12 cellular contexts compared by ENCODE assay signal in the genomic region with DNA sequence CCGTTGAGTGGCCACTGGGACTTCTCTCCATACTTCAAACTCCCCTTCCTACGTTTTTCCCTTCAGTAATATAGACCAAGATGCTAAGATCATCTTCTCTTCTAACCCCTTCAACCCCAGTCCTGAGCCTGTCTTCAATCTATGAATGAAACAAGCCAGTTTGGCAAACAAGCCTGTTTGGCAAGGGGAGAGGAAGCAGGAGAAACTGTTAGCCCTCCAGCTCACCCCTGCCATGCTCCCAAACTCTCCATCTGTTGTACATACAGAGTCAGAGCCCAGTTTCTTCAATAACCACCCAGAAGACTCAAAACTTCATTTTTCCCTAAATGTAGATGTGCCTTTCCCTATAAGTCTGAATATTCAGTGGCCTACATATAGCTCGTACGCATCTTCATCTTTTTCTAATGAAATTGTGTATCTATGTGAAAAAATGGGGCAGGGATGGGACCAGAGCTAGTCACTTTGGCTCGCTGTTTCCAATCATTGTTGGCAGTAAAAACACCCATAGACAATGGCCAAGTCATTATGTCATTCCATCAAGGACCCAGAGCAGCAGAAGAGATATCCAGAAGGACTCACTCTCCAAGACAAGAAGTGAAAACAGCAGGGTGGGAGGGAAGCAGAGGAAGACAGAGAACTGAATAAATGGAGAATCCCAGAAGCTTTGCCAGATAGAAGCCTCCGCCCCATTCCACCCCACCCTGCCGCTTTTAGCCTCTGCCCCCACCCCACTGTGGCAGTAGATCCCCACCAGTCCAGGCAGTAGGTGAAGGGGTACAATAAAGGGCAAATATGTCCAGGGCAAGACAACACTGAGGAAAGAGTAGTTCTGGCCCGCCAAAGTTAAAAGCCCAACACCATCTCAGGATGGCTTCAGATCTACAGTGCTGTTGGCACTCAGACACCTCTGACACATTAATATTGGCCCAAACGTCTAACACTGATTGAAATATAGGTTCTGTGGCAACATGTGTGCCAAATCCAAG.
DNase-seq lines count a peak whose midpoint lies in the region; ATAC-seq and TF ChIP-seq lines count a peak whose summit lies in the region.
"Had no signal": no experiment of that assay in that cellular context is flagged by ENCODE, and none has a peak within 500 bp of the region (broad histone marks: within the 10 kb centered on the region; RNA-seq: fewer than 3 reads in every experiment).

No MANE protein-coding gene starts in this region.

- H3K79me2 ChIP-seq in neural progenitor cell (ENCODE audit: low read depth) = no peaks in the 10 kb centered on the region

- H3K9me3 ChIP-seq in right atrium auricular region (no peaks in the 10 kb centered on the region), neural progenitor cell (ENCODE audit: low read depth) (no peaks in the 10 kb centered on the region)

- no peak overlapping the region for H3K4me2 ChIP-seq in neural progenitor cell

- H3K27me3 Mint-ChIP-seq in dendritic cell treated with granulocyte-macrophage colony-stimulating factor and Interleukin-4, amounts not matched to agents 40 ng/mL and 50 ng/mL, for 4 days = no peaks in the 10 kb centered on the region
- H3K27me3 Mint-ChIP-seq in neural progenitor cell (ENCODE audit: insufficient read depth, low read depth) = no peaks in the 10 kb centered on the region

- TF ChIP-seq CTCF in right atrium auricular region (IDR thresholded peaks at IDR 0.05) (no peak), neural progenitor cell (IDR thresholded peaks at IDR 0.05) (no peak)

- H3K27ac Mint-ChIP-seq in dendritic cell treated with granulocyte-macrophage colony-stimulating factor and Interleukin-4, amounts not matched to agents 40 ng/mL and 50 ng/mL, for 4 days = peak overlapping the region; percentile 9
- no peak overlapping the region for H3K27ac Mint-ChIP-seq in neural progenitor cell

- DNase-seq in Right ventricle myocardium superior = no peak
- no peak for DNase-seq in right atrium auricular region (ENCODE audit: low spot score)
- peak; percentile 27 for DNase-seq in left ventricle myocardium superior
- no peak for DNase-seq in neural progenitor cell (ENCODE audit: low spot score)
- no peak for DNase-seq in LoVo (ENCODE audit: low spot score)
- DNase-seq: GOT3, NCI-H1417 treated with DMSO at 0.1 percent for 48 hours, NCI-H1930, NCI-H82 had no signal

- ATAC-seq in Right ventricle myocardium superior (ENCODE audit: poor library complexity) = peak; percentile 87
- ATAC-seq in left ventricle myocardium superior = peak; percentile 86
- ATAC-seq in GM18909 (IDR thresholded peaks at IDR 0.05; ENCODE audit: poor library complexity, unreplicated experiment) = no peak

- no peaks in the 10 kb centered on the region for H3K36me3 Mint-ChIP-seq in dendritic cell treated with granulocyte-macrophage colony-stimulating factor and Interleukin-4, amounts not matched to agents 40 ng/mL and 50 ng/mL, for 4 days (ENCODE audit: low read depth)
- H3K36me3 Mint-ChIP-seq in neural progenitor cell = peaks cover 1% of the 10 kb centered on the region

- H3K27me3 ChIP-seq in right atrium auricular region (no peaks in the 10 kb centered on the region), neural progenitor cell (no peaks in the 10 kb centered on the region)

- H3K4me3 ChIP-seq in right atrium auricular region (no peak overlapping the region), neural progenitor cell (no peak overlapping the region)

- intact Hi-C loops in Right ventricle myocardium superior (cut with DNase I) (no loop called here), left ventricle myocardium superior (cut with micrococcal nuclease) (no loop called here)
- intact Hi-C loops in dendritic cell treated with granulocyte-macrophage colony-stimulating factor and Interleukin-4, amounts not matched to agents 40 ng/mL and 50 ng/mL, for 4 days (cut with micrococcal nuclease) = no loop called here

- H3K36me3 ChIP-seq in right atrium auricular region (no peaks in the 10 kb centered on the region), neural progenitor cell (no peaks in the 10 kb centered on the region)

- peak overlapping the region in 1 of 2 donors; percentile 41 for H3K27ac ChIP-seq in right atrium auricular region
- no peak overlapping the region for H3K27ac ChIP-seq in neural progenitor cell
- H3K27ac ChIP-seq: C4-2B had no signal

- H3K4me3 Mint-ChIP-seq in dendritic cell treated with granulocyte-macrophage colony-stimulating factor and Interleukin-4, amounts not matched to agents 40 ng/mL and 50 ng/mL, for 4 days = no peak overlapping the region
- no peak overlapping the region for H3K4me3 Mint-ChIP-seq in neural progenitor cell

- H3K9me3 Mint-ChIP-seq in dendritic cell treated with granulocyte-macrophage colony-stimulating factor and Interleukin-4, amounts not matched to agents 40 ng/mL and 50 ng/mL, for 4 days = no peaks in the 10 kb centered on the region
- peaks cover 6% of the 10 kb centered on the region for H3K9me3 Mint-ChIP-seq in neural progenitor cell

- H4K20me1 ChIP-seq in neural progenitor cell (ENCODE audit: low read depth) = no peaks in the 10 kb centered on the region

- peaks cover 51% of the 10 kb centered on the region for H3K4me1 Mint-ChIP-seq in dendritic cell treated with granulocyte-macrophage colony-stimulating factor and Interleukin-4, amounts not matched to agents 40 ng/mL and 50 ng/mL, for 4 days (ENCODE audit: low read depth)
- H3K4me1 Mint-ChIP-seq in neural progenitor cell = no peaks in the 10 kb centered on the region

- no peak overlapping the region for H3K9ac ChIP-seq in neural progenitor cell

- no peak overlapping the region for H2AFZ ChIP-seq in neural progenitor cell (replicated peaks)

- no peaks in the 10 kb centered on the region for H3K4me1 ChIP-seq in right atrium auricular region
- peaks cover 6% of the 10 kb centered on the region for H3K4me1 ChIP-seq in neural progenitor cell

- no peaks in the 10 kb centered on the region for H3F3A ChIP-seq in neural progenitor cell (ENCODE audit: low read depth)
